22 cellular contexts compared by ENCODE assay signal in the genomic region with DNA sequence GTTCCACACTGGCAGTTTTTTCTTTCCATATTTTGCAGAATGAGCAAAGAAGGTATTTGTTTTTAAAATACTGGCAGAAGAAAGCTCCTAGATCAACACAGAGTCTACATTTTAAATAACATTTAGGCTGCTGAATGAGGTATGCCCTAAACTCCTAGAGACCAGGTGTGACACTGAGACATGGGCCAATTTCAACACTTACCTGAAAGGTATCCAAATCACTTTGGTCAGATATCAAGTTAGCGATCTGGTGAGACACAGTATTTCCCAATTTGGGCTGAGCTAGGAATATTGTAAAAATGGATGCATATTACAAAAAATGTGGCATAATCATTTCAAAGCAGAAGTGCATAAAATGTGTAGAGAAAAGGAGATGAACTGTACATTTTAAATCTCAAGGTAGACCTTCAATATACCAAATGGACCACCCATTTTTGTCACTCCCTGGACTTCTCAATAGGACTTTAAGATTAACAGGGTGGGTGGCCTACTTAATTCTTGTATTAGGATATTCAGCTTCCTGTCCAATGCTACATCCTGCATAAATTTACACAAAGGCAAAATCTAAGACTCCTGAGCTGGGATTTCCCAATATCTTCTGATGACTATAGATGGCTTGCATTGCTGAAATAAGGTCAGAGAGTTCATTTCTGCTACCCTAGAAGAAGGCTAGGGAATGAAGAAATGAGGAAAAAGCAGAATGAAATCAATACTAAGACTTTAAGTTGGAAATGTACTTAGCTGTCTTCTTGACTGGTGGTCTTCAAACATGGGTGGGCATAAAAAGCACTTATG.
DNase-seq lines count a peak whose midpoint lies in the region; ATAC-seq and TF ChIP-seq lines count a peak whose summit lies in the region.
"Had no signal": no experiment of that assay in that cellular context is flagged by ENCODE, and none has a peak within 500 bp of the region (broad histone marks: within the 10 kb centered on the region; RNA-seq: fewer than 3 reads in every experiment).

No MANE protein-coding gene starts in this region.

- H3K36me3 ChIP-seq in GM23338 (ENCODE audit: insufficient read depth): no peaks in the 10 kb centered on the region
- H3K36me3 ChIP-seq: left lung had no signal

- TF ChIP-seq CTCF in fibroblast of pulmonary artery (IDR thresholded peaks at IDR 0.05; ENCODE audit: low read length, missing control alignments) (no peak), GM23338 (conservative IDR thresholded peaks at IDR 0.05; ENCODE audit: low read depth in 2 of 2) (no peak)

- H3K4me2 ChIP-seq in GM23338: no peak overlapping the region
- H3K4me2 ChIP-seq: KMS-11 had no signal

- intact Hi-C loops in activated T-helper 1 cell treated with anti-CD3 and anti-CD28 coated beads, Interleukin-12 subunit alpha, Interleukin-12 subunit beta, Interleukin-2, Interleukin-4 antibody, amounts not matched to agents 30 ng/mL and 10 ng/mL and 1 ng/mL, durations not matched to agents 14 hours and 24 hours and 36 hours (cut with micrococcal nuclease): no loop called here

- H2AFZ ChIP-seq in GM23338: no peak overlapping the region

- H3K4me3 ChIP-seq in fibroblast of pulmonary artery (replicated peaks; ENCODE audit: low read depth, low read length) (no peak overlapping the region), GM23338 (no peak overlapping the region)
- H3K4me3 ChIP-seq: left lung, mucosa of descending colon had no signal

- no peak for DNase-seq in stimulated activated naive CD8-positive, alpha-beta T cell treated with anti-CD3 and anti-CD28 coated beads, Interleukin-15, Interleukin-2, amounts not matched to agents 100 U/mL and 50 U/mL, for 24 hours
- no peak for DNase-seq in activated T-helper 1 cell treated with anti-CD3 and anti-CD28 coated beads, Interleukin-12 subunit alpha, Interleukin-12 subunit beta, Interleukin-2, Interleukin-4 antibody, amounts not matched to agents 30 ng/mL and 10 ng/mL and 1 ng/mL, durations not matched to agents 14 hours and 24 hours and 36 hours (ENCODE audit: low spot score)
- DNase-seq in fibroblast of pulmonary artery (ENCODE audit: low read depth): peak; percentile 43
- no peak for DNase-seq in activated gamma-delta T cell treated with Interleukin-2 at 50 U/mL for 16 hours
- DNase-seq in GM23338 (ENCODE audit: low spot score): no peak
- DNase-seq in stimulated activated CD4-positive, alpha-beta T cell treated with anti-CD3 and anti-CD28 coated beads, Interleukin-1b, Interleukin-23, amount 100 ng/mL, for 48 hours: no peak
- DNase-seq: activated CD4-positive, alpha-beta T cell treated with anti-CD3 and anti-CD28 coated beads, Interleukin-2, amount 50 U/mL, for 4 hours; activated T-cell treated with anti-CD3 and anti-CD28 coated beads, Interleukin-2, amount 50 U/mL, for 1 hour; Caco-2; central memory CD4-positive, alpha-beta T cell; HFFc6; left lung; mucosa of descending colon; NCI-H1048; NCI-H2029; NCI-H446 treated with DMSO at 0.1 percent for 48 hours; nucleus accumbens; RPMI8226 had no signal

- ATAC-seq in stimulated activated naive CD8-positive, alpha-beta T cell treated with anti-CD3 and anti-CD28 coated beads, Interleukin-15, Interleukin-2, amounts not matched to agents 100 U/mL and 50 U/mL, for 24 hours: no peak
- ATAC-seq in HG02973 (IDR thresholded peaks at IDR 0.05; ENCODE audit: unreplicated experiment): no peak
- no peak for ATAC-seq in GM23338
- ATAC-seq: esophagus mucosa, left lung, mucosa of descending colon had no signal

- peaks cover 97% of the 10 kb centered on the region for H3K4me1 Mint-ChIP-seq in stimulated activated naive CD8-positive, alpha-beta T cell treated with anti-CD3 and anti-CD28 coated beads, Interleukin-15, Interleukin-2, amounts not matched to agents 100 ng/mL and 50 ng/mL, for 24 hours (ENCODE audit: low read depth)
- H3K4me1 Mint-ChIP-seq in activated T-helper 1 cell treated with anti-CD3 and anti-CD28 coated beads, Interleukin-12 subunit alpha, Interleukin-12 subunit beta, Interleukin-2, Interleukin-4 antibody, amounts not matched to agents 30 ng/mL and 10 ng/mL and 1 ng/mL, durations not matched to agents 14 hours and 24 hours and 36 hours (ENCODE audit: low read depth): peaks cover 48% of the 10 kb centered on the region
- peaks cover 11% of the 10 kb centered on the region for H3K4me1 Mint-ChIP-seq in GM23338

- no peaks in the 10 kb centered on the region for H3K4me1 ChIP-seq in GM23338 (ENCODE audit: insufficient read depth)

- H3K27ac Mint-ChIP-seq in stimulated activated naive CD8-positive, alpha-beta T cell treated with anti-CD3 and anti-CD28 coated beads, Interleukin-15, Interleukin-2, amounts not matched to agents 100 ng/mL and 50 ng/mL, for 24 hours: peak overlapping the region; percentile 87
- peak overlapping the region; percentile 40 for H3K27ac Mint-ChIP-seq in activated T-helper 1 cell treated with anti-CD3 and anti-CD28 coated beads, Interleukin-12 subunit alpha, Interleukin-12 subunit beta, Interleukin-2, Interleukin-4 antibody, amounts not matched to agents 30 ng/mL and 10 ng/mL and 1 ng/mL, durations not matched to agents 14 hours and 24 hours and 36 hours
- no peak overlapping the region for H3K27ac Mint-ChIP-seq in GM23338
- H3K27ac Mint-ChIP-seq: HFFc6 had no signal

- H3K9me2 ChIP-seq in GM23338 (ENCODE audit: insufficient read depth): no peaks in the 10 kb centered on the region

- H3F3A ChIP-seq in GM23338 (replicated peaks; ENCODE audit: low read depth): no peaks in the 10 kb centered on the region

- peaks cover 71% of the 10 kb centered on the region for H3K36me3 Mint-ChIP-seq in stimulated activated naive CD8-positive, alpha-beta T cell treated with anti-CD3 and anti-CD28 coated beads, Interleukin-15, Interleukin-2, amounts not matched to agents 100 ng/mL and 50 ng/mL, for 24 hours (ENCODE audit: low read depth)
- H3K36me3 Mint-ChIP-seq in activated T-helper 1 cell treated with anti-CD3 and anti-CD28 coated beads, Interleukin-12 subunit alpha, Interleukin-12 subunit beta, Interleukin-2, Interleukin-4 antibody, amounts not matched to agents 30 ng/mL and 10 ng/mL and 1 ng/mL, durations not matched to agents 14 hours and 24 hours and 36 hours (ENCODE audit: low read depth): peaks cover 36% of the 10 kb centered on the region
- H3K36me3 Mint-ChIP-seq in GM23338 (ENCODE audit: low read depth): peaks cover 4% of the 10 kb centered on the region; the same call in 1 of the 3 replicates

- no peaks in the 10 kb centered on the region for H3K79me2 ChIP-seq in GM23338 (replicated peaks; ENCODE audit: insufficient read depth)

- H3K27me3 ChIP-seq in GM23338 (ENCODE audit: insufficient read depth): no peaks in the 10 kb centered on the region
- H3K27me3 ChIP-seq: left lung had no signal

- no peaks in the 10 kb centered on the region for H3K27me3 Mint-ChIP-seq in stimulated activated naive CD8-positive, alpha-beta T cell treated with anti-CD3 and anti-CD28 coated beads, Interleukin-15, Interleukin-2, amounts not matched to agents 100 ng/mL and 50 ng/mL, for 24 hours
- peaks cover 5% of the 10 kb centered on the region for H3K27me3 Mint-ChIP-seq in activated T-helper 1 cell treated with anti-CD3 and anti-CD28 coated beads, Interleukin-12 subunit alpha, Interleukin-12 subunit beta, Interleukin-2, Interleukin-4 antibody, amounts not matched to agents 30 ng/mL and 10 ng/mL and 1 ng/mL, durations not matched to agents 14 hours and 24 hours and 36 hours (ENCODE audit: insufficient read depth)
- peaks cover 7% of the 10 kb centered on the region for H3K27me3 Mint-ChIP-seq in GM23338 (ENCODE audit: insufficient read depth, low read depth, poor library complexity)

- H3K9me3 Mint-ChIP-seq in stimulated activated naive CD8-positive, alpha-beta T cell treated with anti-CD3 and anti-CD28 coated beads, Interleukin-15, Interleukin-2, amounts not matched to agents 100 ng/mL and 50 ng/mL, for 24 hours: no peaks in the 10 kb centered on the region
- no peaks in the 10 kb centered on the region for H3K9me3 Mint-ChIP-seq in activated T-helper 1 cell treated with anti-CD3 and anti-CD28 coated beads, Interleukin-12 subunit alpha, Interleukin-12 subunit beta, Interleukin-2, Interleukin-4 antibody, amounts not matched to agents 30 ng/mL and 10 ng/mL and 1 ng/mL, durations not matched to agents 14 hours and 24 hours and 36 hours
- H3K9me3 Mint-ChIP-seq in GM23338: no peaks in the 10 kb centered on the region; the same call in 2 of the 3 replicates
- H3K9me3 Mint-ChIP-seq: HFFc6 had no signal

- H3K4me3 Mint-ChIP-seq in stimulated activated naive CD8-positive, alpha-beta T cell treated with anti-CD3 and anti-CD28 coated beads, Interleukin-15, Interleukin-2, amounts not matched to agents 100 ng/mL and 50 ng/mL, for 24 hours: peak overlapping the region; percentile 43
- H3K4me3 Mint-ChIP-seq in activated T-helper 1 cell treated with anti-CD3 and anti-CD28 coated beads, Interleukin-12 subunit alpha, Interleukin-12 subunit beta, Interleukin-2, Interleukin-4 antibody, amounts not matched to agents 30 ng/mL and 10 ng/mL and 1 ng/mL, durations not matched to agents 14 hours and 24 hours and 36 hours: no peak overlapping the region
- H3K4me3 Mint-ChIP-seq in GM23338: no peak overlapping the region
- H3K4me3 Mint-ChIP-seq: HFFc6 had no signal

- no peak overlapping the region for H3K27ac ChIP-seq in GM23338 (ENCODE audit: low read depth)
- H3K27ac ChIP-seq: KMS-11, left lung had no signal

- no peaks in the 10 kb centered on the region for H4K20me1 ChIP-seq in GM23338 (replicated peaks; ENCODE audit: insufficient read depth)

TF ChIP-seq in GM23338, 12 proteins besides CTCF, POLR2A, EP300 and RAD21 (continues in another document):
- TF ChIP-seq NANOG (IDR thresholded peaks at IDR 0.05; ENCODE audit: borderline replicate concordance) (no peak), JUNB (IDR thresholded peaks at IDR 0.05; ENCODE audit: unreplicated experiment) (no peak)
